Comparison of ENCODE assay signal across 10 cellular contexts in genomic region chr2:42925742-42926437, GRCh38.
DNase-seq lines count a peak whose midpoint lies in the region; ATAC-seq, FAIRE-seq and TF ChIP-seq lines count a peak whose summit lies in the region.
"Had no signal": no experiment of that assay in that cellular context is flagged by ENCODE, and none has a peak within 500 bp of the region (broad histone marks: within the 10 kb centered on the region; RNA-seq: fewer than 3 reads in every experiment).

No MANE protein-coding gene starts in this region.

- no peak for FAIRE-seq in pancreas (lab: Jason Lieb, UNC)

- H3K9me3 ChIP-seq in RWPE2 (ENCODE audit: severe bottlenecking) (no peaks in the 10 kb centered on the region), pancreas (no peaks in the 10 kb centered on the region)

- H3K27ac ChIP-seq in RWPE2 (ENCODE audit: poor library complexity, severe bottlenecking) (peak overlapping the region; percentile 75), pancreas (peak overlapping the region; percentile 86 to 93 (median 88))

- H3K36me3 ChIP-seq in RWPE2 (ENCODE audit: low read depth), result no peaks in the 10 kb centered on the region
- no peaks in the 10 kb centered on the region for H3K36me3 ChIP-seq in pancreas

- TF ChIP-seq CTCF in RWPE2 (IDR thresholded peaks at IDR 0.05; ENCODE audit: poor library complexity, severe bottlenecking) (no peak), pancreas (IDR thresholded peaks at IDR 0.05) (no peak)

- 26% methylated on average over 12 of the region's 12 CpGs for WGBS in pancreas, 2 donors

- intact Hi-C loops in Right ventricle myocardium superior (cut with DNase I), result no loop called here
- intact Hi-C loops in pancreas (cut with DNase I), result loop anchor here in 1 of 3 donors (10.0 kb wide), 1 partner anchor 71 kb away; no protein-coding TSS in a partner anchor

- H3K4me1 ChIP-seq in RWPE2 (ENCODE audit: insufficient read depth, poor library complexity, severe bottlenecking), result peaks cover 32% of the 10 kb centered on the region
- peaks cover 58 to 79% (median 76%) of the 10 kb centered on the region in 3 donors for H3K4me1 ChIP-seq in pancreas

- ATAC-seq in RWPE2 (ENCODE audit: low read depth), result no peak
- ATAC-seq in Right ventricle myocardium superior (ENCODE audit: poor library complexity), result peak; percentile 52
- peak; percentile 8 to 38 (median 19) for ATAC-seq in pancreas
- ATAC-seq in GM19351 (IDR thresholded peaks at IDR 0.05; ENCODE audit: unreplicated experiment), result no peak
- no peak for ATAC-seq in GM19452 (IDR thresholded peaks at IDR 0.05; ENCODE audit: unreplicated experiment)

- DNase-seq in AG20443 (ENCODE audit: low spot score), result peak; percentile 57
- DNase-seq in RWPE2 (ENCODE audit: low spot score), result no peak
- DNase-seq in Right ventricle myocardium superior, result peak; percentile 80
- peak in 2 of 6 donors; percentile 45 to 48 for DNase-seq in pancreas
- DNase-seq in NCI-H1048 (lab: John Stamatoyannopoulos, UW), result no peak
- no peak for DNase-seq in DMS114 treated with DMSO at 0.1 percent for 48 hours (lab: John Stamatoyannopoulos, UW; ENCODE audit: unreplicated experiment)
- DNase-seq: central memory CD4-positive, alpha-beta T cell; T1000 had no signal

- H3K27me3 ChIP-seq in RWPE2 (ENCODE audit: insufficient read depth, poor library complexity, severe bottlenecking), result no peaks in the 10 kb centered on the region
- H3K27me3 ChIP-seq in pancreas, result no peaks in the 10 kb centered on the region

- H3K4me3 ChIP-seq in RWPE2 (ENCODE audit: severe bottlenecking) (no peak overlapping the region), pancreas (no peak overlapping the region)

Comparison
In these comparisons a context has a peak if more than half of its experiments do, and no peak if none do; other contexts are left out.
1. DNase-seq: peak in AG20443 (single experiment) and Right ventricle myocardium superior (single experiment); none in RWPE2 (single experiment), NCI-H1048 (single experiment) and DMS114 treated with DMSO at 0.1 percent for 48 hours (single experiment).
2. ATAC-seq: peak in Right ventricle myocardium superior (single experiment) and pancreas (4 of 4); none in RWPE2 (single experiment), GM19351 (single experiment) and GM19452 (single experiment).